1 cellular context compared by ENCODE assay signal in the genomic region with DNA sequence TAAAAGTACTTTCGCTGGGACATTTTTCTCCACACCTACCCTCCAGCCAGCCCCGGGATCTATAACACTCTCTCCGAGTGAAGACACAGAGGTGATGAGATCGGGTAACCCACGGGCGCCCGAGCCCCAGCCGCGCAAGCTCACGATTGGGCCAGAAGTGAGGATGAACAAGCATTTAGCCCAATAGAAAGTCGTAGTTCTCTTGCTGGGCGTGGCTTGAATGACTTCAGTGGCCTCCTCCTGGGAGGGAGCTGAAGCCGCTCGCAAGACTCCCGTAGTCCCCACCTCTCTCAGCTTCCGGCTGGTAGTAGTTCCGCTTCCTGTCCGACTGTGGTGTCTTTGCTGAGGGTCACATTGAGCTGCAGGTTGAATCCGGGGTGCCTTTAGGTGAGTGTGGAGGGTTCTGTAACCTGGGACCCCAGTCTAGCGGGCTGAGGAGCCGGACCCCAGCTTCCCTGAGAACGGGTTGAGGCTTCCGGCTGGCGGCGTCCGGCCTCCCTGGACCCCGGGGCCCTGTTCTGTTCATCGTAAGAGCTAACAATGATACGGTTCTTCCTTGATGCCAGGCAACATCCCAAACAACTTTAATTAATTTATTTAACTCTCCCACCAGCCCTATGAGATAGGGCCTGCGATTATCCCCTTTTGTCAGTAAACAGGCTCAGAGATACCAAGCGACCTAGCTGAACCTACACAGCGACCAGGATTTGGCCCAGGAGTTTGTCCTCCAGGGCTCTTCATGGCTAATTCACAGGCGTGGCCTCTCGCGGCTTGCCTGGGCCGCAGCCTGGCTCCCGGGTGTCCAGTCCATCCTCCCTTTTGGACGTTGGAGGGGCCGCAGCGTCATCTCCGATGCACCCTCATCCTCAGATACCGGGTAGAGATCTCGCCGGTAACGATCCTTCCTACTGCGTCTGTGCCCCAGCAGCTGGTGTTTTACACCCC.
TF ChIP-seq lines count a peak whose summit lies in the region.

A gene with protein sequence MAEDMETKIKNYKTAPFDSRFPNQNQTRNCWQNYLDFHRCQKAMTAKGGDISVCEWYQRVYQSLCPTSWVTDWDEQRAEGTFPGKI (plus strand): TSS at position 307 of the 945 bp plus-strand sequence. CDS start 2,921 bp downstream, outside the sequence.

TF ChIP-seq in HEK293, 187 proteins besides CTCF, POLR2A, EP300 and RAD21 (continued from another document and continues in another):
- TF ChIP-seq, protein P1, sequence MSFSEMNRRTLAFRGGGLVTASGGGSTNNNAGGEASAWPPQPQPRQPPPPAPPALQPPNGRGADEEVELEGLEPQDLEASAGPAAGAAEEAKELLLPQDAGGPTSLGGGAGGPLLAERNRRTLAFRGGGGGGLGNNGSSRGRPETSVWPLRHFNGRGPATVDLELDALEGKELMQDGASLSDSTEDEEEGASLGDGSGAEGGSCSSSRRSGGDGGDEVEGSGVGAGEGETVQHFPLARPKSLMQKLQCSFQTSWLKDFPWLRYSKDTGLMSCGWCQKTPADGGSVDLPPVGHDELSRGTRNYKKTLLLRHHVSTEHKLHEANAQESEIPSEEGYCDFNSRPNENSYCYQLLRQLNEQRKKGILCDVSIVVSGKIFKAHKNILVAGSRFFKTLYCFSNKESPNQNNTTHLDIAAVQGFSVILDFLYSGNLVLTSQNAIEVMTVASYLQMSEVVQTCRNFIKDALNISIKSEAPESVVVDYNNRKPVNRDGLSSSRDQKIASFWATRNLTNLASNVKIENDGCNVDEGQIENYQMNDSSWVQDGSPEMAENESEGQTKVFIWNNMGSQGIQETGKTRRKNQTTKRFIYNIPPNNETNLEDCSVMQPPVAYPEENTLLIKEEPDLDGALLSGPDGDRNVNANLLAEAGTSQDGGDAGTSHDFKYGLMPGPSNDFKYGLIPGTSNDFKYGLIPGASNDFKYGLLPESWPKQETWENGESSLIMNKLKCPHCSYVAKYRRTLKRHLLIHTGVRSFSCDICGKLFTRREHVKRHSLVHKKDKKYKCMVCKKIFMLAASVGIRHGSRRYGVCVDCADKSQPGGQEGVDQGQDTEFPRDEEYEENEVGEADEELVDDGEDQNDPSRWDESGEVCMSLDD (tag by site-specific recombination; IDR thresholded peaks at IDR 0.05): peak; percentile 55; the same call in 1 of the 2 replicates
- TF ChIP-seq OSR2 (tag by site-specific recombination; IDR thresholded peaks at IDR 0.05) (peak; percentile 44; the same call in 1 of the 2 replicates), GLIS1 (tag by site-specific recombination; IDR thresholded peaks at IDR 0.05) (peak; percentile 75; the same call in 1 of the 2 replicates), ZFP37 (tag by site-specific recombination; IDR thresholded peaks at IDR 0.05) (peak; percentile 82; the same call in 1 of the 2 replicates), ZBTB20 (tag by site-specific recombination; IDR thresholded peaks at IDR 0.05) (peak; percentile 90), ZNF2 (tag by site-specific recombination; IDR thresholded peaks at IDR 0.05) (peak; percentile 61; the same call in 1 of the 2 replicates), ZNF433 (tag by site-specific recombination; IDR thresholded peaks at IDR 0.05; ENCODE audit: low read depth) (no peak), KLF1 (tag by site-specific recombination; IDR thresholded peaks at IDR 0.05) (0 out of 2 replicates have a peak, but pooled peaks have one; percentile 13), ZNF473 (tag by site-specific recombination; IDR thresholded peaks at IDR 0.05) (no peak), ZSCAN30 (tag by site-specific recombination; IDR thresholded peaks at IDR 0.05) (no peak), ZFP69B (tag by site-specific recombination; IDR thresholded peaks at IDR 0.05) (no peak), GLIS2 (tag by site-specific recombination; IDR thresholded peaks at IDR 0.05) (peak; percentile 81), WT1 (tag by site-specific recombination; IDR thresholded peaks at IDR 0.05) (no peak), ZNF558 (tag by site-specific recombination; IDR thresholded peaks at IDR 0.05) (no peak), ZNF501 (tag by site-specific recombination; IDR thresholded peaks at IDR 0.05) (peak; percentile 55; the same call in 1 of the 2 replicates), ZEB2 (tag by site-specific recombination; IDR thresholded peaks at IDR 0.05) (peak; percentile 41), ZNF600 (tag by site-specific recombination; IDR thresholded peaks at IDR 0.05) (peak; percentile 24), ZNF76 (tag by site-specific recombination; IDR thresholded peaks at IDR 0.05; ENCODE audit: borderline replicate concordance, low read depth) (peak; percentile 35; the same call in 1 of the 2 replicates), SP3 (tag by site-specific recombination; IDR thresholded peaks at IDR 0.05) (peak; percentile 92), ZNF112 (tag by site-specific recombination; IDR thresholded peaks at IDR 0.05) (no peak), ZNF366 (tag by site-specific recombination; conservative IDR thresholded peaks at IDR 0.05) (peak; percentile 58; the same call in 1 of the 2 replicates), KLF10 (tag by site-specific recombination; IDR thresholded peaks at IDR 0.05) (peak; percentile 63; the same call in 1 of the 2 replicates), ZNF623 (tag by site-specific recombination; IDR thresholded peaks at IDR 0.05) (peak; percentile 18; the same call in 1 of the 2 replicates), SP2 (tag by site-specific recombination; IDR thresholded peaks at IDR 0.05) (peak; percentile 100), KLF9 (tag by site-specific recombination; IDR thresholded peaks at IDR 0.05; ENCODE audit: low read depth) (0 out of 2 replicates have a peak, but pooled peaks have one; percentile 26), ZNF610 (tag by site-specific recombination; IDR thresholded peaks at IDR 0.05; ENCODE audit: borderline replicate concordance) (peak; percentile 90), ZNF544 (tag by site-specific recombination; IDR thresholded peaks at IDR 0.05) (no peak), BCL11B (tag by site-specific recombination; IDR thresholded peaks at IDR 0.05; ENCODE audit: low read depth) (no peak), ZNF394 (tag by site-specific recombination; IDR thresholded peaks at IDR 0.05; ENCODE audit: borderline replicate concordance) (0 out of 2 replicates have a peak, but pooled peaks have one; percentile 8), ZIC2 (tag by site-specific recombination; IDR thresholded peaks at IDR 0.05) (peak; percentile 86), ZBTB8A (tag by site-specific recombination; IDR thresholded peaks at IDR 0.05) (peak; percentile 46; the same call in 1 of the 2 replicates)
- TF ChIP-seq, protein P2, sequence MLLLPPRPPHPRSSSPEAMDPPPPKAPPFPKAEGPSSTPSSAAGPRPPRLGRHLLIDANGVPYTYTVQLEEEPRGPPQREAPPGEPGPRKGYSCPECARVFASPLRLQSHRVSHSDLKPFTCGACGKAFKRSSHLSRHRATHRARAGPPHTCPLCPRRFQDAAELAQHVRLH (tag by site-specific recombination; IDR thresholded peaks at IDR 0.05): peak; percentile 83; the same call in 1 of the 2 replicates
- TF ChIP-seq, protein P3, sequence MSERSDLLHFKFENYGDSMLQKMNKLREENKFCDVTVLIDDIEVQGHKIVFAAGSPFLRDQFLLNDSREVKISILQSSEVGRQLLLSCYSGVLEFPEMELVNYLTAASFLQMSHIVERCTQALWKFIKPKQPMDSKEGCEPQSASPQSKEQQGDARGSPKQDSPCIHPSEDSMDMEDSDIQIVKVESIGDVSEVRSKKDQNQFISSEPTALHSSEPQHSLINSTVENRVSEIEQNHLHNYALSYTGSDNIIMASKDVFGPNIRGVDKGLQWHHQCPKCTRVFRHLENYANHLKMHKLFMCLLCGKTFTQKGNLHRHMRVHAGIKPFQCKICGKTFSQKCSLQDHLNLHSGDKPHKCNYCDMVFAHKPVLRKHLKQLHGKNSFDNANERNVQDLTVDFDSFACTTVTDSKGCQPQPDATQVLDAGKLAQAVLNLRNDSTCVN (tag by site-specific recombination; optimal IDR thresholded peaks at IDR 0.05): peak; percentile 20
- TF ChIP-seq, protein P4, sequence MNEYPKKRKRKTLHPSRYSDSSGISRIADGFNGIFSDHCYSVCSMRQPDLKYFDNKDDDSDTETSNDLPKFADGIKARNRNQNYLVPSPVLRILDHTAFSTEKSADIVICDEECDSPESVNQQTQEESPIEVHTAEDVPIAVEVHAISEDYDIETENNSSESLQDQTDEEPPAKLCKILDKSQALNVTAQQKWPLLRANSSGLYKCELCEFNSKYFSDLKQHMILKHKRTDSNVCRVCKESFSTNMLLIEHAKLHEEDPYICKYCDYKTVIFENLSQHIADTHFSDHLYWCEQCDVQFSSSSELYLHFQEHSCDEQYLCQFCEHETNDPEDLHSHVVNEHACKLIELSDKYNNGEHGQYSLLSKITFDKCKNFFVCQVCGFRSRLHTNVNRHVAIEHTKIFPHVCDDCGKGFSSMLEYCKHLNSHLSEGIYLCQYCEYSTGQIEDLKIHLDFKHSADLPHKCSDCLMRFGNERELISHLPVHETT (tag by site-specific recombination; IDR thresholded peaks at IDR 0.05): 0 out of 2 replicates have a peak, but pooled peaks have one; percentile 10
- TF ChIP-seq, protein P5, sequence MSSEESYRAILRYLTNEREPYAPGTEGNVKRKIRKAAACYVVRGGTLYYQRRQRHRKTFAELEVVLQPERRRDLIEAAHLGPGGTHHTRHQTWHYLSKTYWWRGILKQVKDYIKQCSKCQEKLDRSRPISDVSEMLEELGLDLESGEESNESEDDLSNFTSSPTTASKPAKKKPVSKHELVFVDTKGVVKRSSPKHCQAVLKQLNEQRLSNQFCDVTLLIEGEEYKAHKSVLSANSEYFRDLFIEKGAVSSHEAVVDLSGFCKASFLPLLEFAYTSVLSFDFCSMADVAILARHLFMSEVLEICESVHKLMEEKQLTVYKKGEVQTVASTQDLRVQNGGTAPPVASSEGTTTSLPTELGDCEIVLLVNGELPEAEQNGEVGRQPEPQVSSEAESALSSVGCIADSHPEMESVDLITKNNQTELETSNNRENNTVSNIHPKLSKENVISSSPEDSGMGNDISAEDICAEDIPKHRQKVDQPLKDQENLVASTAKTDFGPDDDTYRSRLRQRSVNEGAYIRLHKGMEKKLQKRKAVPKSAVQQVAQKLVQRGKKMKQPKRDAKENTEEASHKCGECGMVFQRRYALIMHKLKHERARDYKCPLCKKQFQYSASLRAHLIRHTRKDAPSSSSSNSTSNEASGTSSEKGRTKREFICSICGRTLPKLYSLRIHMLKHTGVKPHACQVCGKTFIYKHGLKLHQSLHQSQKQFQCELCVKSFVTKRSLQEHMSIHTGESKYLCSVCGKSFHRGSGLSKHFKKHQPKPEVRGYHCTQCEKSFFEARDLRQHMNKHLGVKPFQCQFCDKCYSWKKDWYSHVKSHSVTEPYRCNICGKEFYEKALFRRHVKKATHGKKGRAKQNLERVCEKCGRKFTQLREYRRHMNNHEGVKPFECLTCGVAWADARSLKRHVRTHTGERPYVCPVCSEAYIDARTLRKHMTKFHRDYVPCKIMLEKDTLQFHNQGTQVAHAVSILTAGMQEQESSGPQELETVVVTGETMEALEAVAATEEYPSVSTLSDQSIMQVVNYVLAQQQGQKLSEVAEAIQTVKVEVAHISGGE (tag by site-specific recombination; conservative IDR thresholded peaks at IDR 0.05; ENCODE audit: low read depth): peak; percentile 98
- TF ChIP-seq, protein P6, sequence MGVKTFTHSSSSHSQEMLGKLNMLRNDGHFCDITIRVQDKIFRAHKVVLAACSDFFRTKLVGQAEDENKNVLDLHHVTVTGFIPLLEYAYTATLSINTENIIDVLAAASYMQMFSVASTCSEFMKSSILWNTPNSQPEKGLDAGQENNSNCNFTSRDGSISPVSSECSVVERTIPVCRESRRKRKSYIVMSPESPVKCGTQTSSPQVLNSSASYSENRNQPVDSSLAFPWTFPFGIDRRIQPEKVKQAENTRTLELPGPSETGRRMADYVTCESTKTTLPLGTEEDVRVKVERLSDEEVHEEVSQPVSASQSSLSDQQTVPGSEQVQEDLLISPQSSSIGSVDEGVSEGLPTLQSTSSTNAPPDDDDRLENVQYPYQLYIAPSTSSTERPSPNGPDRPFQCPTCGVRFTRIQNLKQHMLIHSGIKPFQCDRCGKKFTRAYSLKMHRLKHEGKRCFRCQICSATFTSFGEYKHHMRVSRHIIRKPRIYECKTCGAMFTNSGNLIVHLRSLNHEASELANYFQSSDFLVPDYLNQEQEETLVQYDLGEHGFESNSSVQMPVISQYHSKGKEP (tag by site-specific recombination; IDR thresholded peaks at IDR 0.05): 0 out of 2 replicates have a peak, but pooled peaks have one; percentile 30
- TF ChIP-seq, protein P7, sequence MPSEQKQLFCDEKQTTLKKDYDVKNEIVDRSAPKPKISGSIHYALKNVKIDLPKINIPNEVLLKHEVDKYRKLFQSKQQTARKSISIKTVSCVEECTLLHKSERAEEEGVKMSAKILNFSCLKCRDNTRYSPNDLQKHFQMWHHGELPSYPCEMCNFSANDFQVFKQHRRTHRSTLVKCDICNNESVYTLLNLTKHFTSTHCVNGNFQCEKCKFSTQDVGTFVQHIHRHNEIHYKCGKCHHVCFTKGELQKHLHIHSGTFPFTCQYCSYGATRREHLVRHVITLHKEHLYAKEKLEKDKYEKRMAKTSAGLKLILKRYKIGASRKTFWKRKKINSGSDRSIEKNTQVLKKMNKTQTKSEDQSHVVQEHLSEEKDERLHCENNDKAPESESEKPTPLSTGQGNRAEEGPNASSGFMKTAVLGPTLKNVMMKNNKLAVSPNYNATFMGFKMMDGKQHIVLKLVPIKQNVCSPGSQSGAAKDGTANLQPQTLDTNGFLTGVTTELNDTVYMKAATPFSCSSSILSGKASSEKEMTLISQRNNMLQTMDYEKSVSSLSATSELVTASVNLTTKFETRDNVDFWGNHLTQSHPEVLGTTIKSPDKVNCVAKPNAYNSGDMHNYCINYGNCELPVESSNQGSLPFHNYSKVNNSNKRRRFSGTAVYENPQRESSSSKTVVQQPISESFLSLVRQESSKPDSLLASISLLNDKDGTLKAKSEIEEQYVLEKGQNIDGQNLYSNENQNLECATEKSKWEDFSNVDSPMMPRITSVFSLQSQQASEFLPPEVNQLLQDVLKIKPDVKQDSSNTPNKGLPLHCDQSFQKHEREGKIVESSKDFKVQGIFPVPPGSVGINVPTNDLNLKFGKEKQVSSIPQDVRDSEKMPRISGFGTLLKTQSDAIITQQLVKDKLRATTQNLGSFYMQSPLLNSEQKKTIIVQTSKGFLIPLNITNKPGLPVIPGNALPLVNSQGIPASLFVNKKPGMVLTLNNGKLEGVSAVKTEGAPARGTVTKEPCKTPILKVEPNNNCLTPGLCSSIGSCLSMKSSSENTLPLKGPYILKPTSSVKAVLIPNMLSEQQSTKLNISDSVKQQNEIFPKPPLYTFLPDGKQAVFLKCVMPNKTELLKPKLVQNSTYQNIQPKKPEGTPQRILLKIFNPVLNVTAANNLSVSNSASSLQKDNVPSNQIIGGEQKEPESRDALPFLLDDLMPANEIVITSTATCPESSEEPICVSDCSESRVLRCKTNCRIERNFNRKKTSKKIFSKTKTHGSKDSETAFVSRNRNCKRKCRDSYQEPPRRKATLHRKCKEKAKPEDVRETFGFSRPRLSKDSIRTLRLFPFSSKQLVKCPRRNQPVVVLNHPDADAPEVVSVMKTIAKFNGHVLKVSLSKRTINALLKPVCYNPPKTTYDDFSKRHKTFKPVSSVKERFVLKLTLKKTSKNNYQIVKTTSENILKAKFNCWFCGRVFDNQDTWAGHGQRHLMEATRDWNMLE (tag by site-specific recombination; conservative IDR thresholded peaks at IDR 0.05; ENCODE audit: low read depth): peak; percentile 89
- TF ChIP-seq, protein P8, sequence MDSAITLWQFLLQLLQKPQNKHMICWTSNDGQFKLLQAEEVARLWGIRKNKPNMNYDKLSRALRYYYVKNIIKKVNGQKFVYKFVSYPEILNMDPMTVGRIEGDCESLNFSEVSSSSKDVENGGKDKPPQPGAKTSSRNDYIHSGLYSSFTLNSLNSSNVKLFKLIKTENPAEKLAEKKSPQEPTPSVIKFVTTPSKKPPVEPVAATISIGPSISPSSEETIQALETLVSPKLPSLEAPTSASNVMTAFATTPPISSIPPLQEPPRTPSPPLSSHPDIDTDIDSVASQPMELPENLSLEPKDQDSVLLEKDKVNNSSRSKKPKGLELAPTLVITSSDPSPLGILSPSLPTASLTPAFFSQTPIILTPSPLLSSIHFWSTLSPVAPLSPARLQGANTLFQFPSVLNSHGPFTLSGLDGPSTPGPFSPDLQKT (IDR thresholded peaks at IDR 0.05; ENCODE audit: borderline replicate concordance, low read depth, low read length): 0 out of 2 replicates have a peak, but pooled peaks have one; percentile 62
